ENCODE assay signal across 20 cellular contexts in genomic region chr10:58644311-58644710, GRCh38.
DNase-seq lines count a peak whose midpoint lies in the region; ATAC-seq, FAIRE-seq and TF ChIP-seq lines count a peak whose summit lies in the region.
"Had no signal": no experiment of that assay in that cellular context is flagged by ENCODE, and none has a peak within 500 bp of the region (broad histone marks: within the 10 kb centered on the region; RNA-seq: fewer than 3 reads in every experiment).

No MANE protein-coding gene starts in this region.

- H3K27me3 ChIP-seq in GM23338 (ENCODE audit: insufficient read depth) (no peaks in the 10 kb centered on the region), PC-3 (ENCODE audit: low read length) (peaks cover 10% of the 10 kb centered on the region)
- H3K27me3 ChIP-seq: BLaER1 treated with 17β-estradiol and CSF1 and Interleukin-3, amounts not matched to agents 10 nM and 100 nM had no signal

- no peak for ATAC-seq in A549
- ATAC-seq in GM23338 = no peak
- ATAC-seq in left lobe of liver = no peak
- no peak for ATAC-seq in PC-3
- ATAC-seq: HepG2 had no signal

- no peak for TF ChIP-seq RAD21 in A549 (conservative IDR thresholded peaks at IDR 0.05 in 1 of 2, IDR thresholded peaks at IDR 0.05 in 1 of 2)

- no peaks in the 10 kb centered on the region for H3K36me3 Mint-ChIP-seq in GM23338 (ENCODE audit: low read depth)
- no peaks in the 10 kb centered on the region for H3K36me3 Mint-ChIP-seq in chondrocyte (ENCODE audit: low read depth)
- peaks cover 3% of the 10 kb centered on the region for H3K36me3 Mint-ChIP-seq in osteocyte (ENCODE audit: unreplicated experiment)
- H3K36me3 Mint-ChIP-seq: CD8-positive, alpha-beta memory T cell had no signal

- H3K9ac ChIP-seq in PC-3 (ENCODE audit: low read length) = no peak overlapping the region
- H3K9ac ChIP-seq: BLaER1 treated with 17β-estradiol and CSF1 and Interleukin-3, amounts not matched to agents 10 nM and 100 nM had no signal

- peaks cover 17% of the 10 kb centered on the region for H3K4me1 Mint-ChIP-seq in GM23338
- H3K4me1 Mint-ChIP-seq in chondrocyte (ENCODE audit: low read depth) = peaks cover 76% of the 10 kb centered on the region
- peaks cover 77% of the 10 kb centered on the region for H3K4me1 Mint-ChIP-seq in osteocyte (ENCODE audit: unreplicated experiment)
- H3K4me1 Mint-ChIP-seq: CD8-positive, alpha-beta memory T cell had no signal

- FAIRE-seq in A549 (lab: Jason Lieb, UNC) (no peak), D721Med (lab: Jason Lieb, UNC) (no peak)
- FAIRE-seq: A204.1, HepG2 had no signal

- no peaks in the 10 kb centered on the region for H3K9me3 Mint-ChIP-seq in GM23338
- no peaks in the 10 kb centered on the region for H3K9me3 Mint-ChIP-seq in chondrocyte (ENCODE audit: low read depth)
- no peaks in the 10 kb centered on the region for H3K9me3 Mint-ChIP-seq in osteocyte (ENCODE audit: unreplicated experiment)

- H3K27ac Mint-ChIP-seq in GM23338 (no peak overlapping the region), chondrocyte (ENCODE audit: unreplicated experiment) (peak overlapping the region; percentile 9), osteocyte (ENCODE audit: unreplicated experiment) (peak overlapping the region; percentile 23)
- H3K27ac Mint-ChIP-seq: CD8-positive, alpha-beta memory T cell had no signal

- H3K9me3 ChIP-seq in A549 (no peaks in the 10 kb centered on the region), PC-3 (ENCODE audit: low read length) (no peaks in the 10 kb centered on the region)
- H3K9me3 ChIP-seq: BLaER1 treated with 17β-estradiol and CSF1 and Interleukin-3, amounts not matched to agents 10 nM and 100 nM had no signal

- intact Hi-C loops in PC-3 (cut with micrococcal nuclease) = loop anchor here (5.0 kb wide), 1 partner anchor 347 kb away; no protein-coding TSS in a partner anchor

- no peak for TF ChIP-seq EP300 in A549 (IDR thresholded peaks at IDR 0.05)

- no peak overlapping the region for H3K4me3 Mint-ChIP-seq in GM23338
- no peak overlapping the region for H3K4me3 Mint-ChIP-seq in chondrocyte (ENCODE audit: unreplicated experiment)
- H3K4me3 Mint-ChIP-seq in osteocyte (ENCODE audit: unreplicated experiment) = no peak overlapping the region
- H3K4me3 Mint-ChIP-seq: CD8-positive, alpha-beta memory T cell had no signal

- H2AFZ ChIP-seq in GM23338 (peak overlapping the region; percentile 48), PC-3 (ENCODE audit: low read length) (no peak overlapping the region)

- H4K20me1 ChIP-seq in GM23338 (replicated peaks; ENCODE audit: insufficient read depth) (no peaks in the 10 kb centered on the region), PC-3 (ENCODE audit: low read length) (no peaks in the 10 kb centered on the region)
- H4K20me1 ChIP-seq: BLaER1 treated with 17β-estradiol and CSF1 and Interleukin-3, amounts not matched to agents 10 nM and 100 nM had no signal

- H3K79me2 ChIP-seq in GM23338 (replicated peaks; ENCODE audit: insufficient read depth) = no peaks in the 10 kb centered on the region
- H3K79me2 ChIP-seq in PC-3 (ENCODE audit: low read length) = peaks cover 3% of the 10 kb centered on the region; the same call in 1 of the 2 replicates

- no peak for TF ChIP-seq POLR2A in A549 (IDR thresholded peaks at IDR 0.05; ENCODE audit: low read length)

- BruUV-seq in PC-3 (replicated peaks; lab: Mats Ljungman, UMichigan) = no TSS peak

- H3K36me3 ChIP-seq in GM23338 (ENCODE audit: insufficient read depth) (no peaks in the 10 kb centered on the region), PC-3 (ENCODE audit: low read depth, low read length) (no peaks in the 10 kb centered on the region)
- H3K36me3 ChIP-seq: BLaER1 treated with 17β-estradiol and CSF1 and Interleukin-3, amounts not matched to agents 10 nM and 100 nM had no signal

- no peaks in the 10 kb centered on the region for H3F3A ChIP-seq in GM23338 (replicated peaks; ENCODE audit: low read depth)
- H3F3A ChIP-seq in PC-3 (ENCODE audit: low read length, unreplicated experiment) = no peaks in the 10 kb centered on the region

- no peaks in the 10 kb centered on the region for H3K9me2 ChIP-seq in GM23338 (ENCODE audit: insufficient read depth)
- H3K9me2 ChIP-seq in PC-3 (replicated peaks; ENCODE audit: low read length) = no peaks in the 10 kb centered on the region

- CTCF ChIA-PET in A549 (lab: Yijun Ruan, JAX) = interaction anchor here (1.6 to 5.9 kb wide), 3 partner anchors 11 to 230 kb away, joined by 6 to 50 read pairs (median 40); no protein-coding TSS in a partner anchor
- CTCF ChIA-PET in PC-3 (lab: Charles Lee) = interaction anchor here (1.4 kb wide), 1 partner anchor 12 kb away, joined by 6 read pairs; no protein-coding TSS in a partner anchor

- 85% methylated on average over 8 of the region's 8 CpGs for WGBS in A549 (ENCODE audit: missing lambda C conversion rate)

- H3K4me2 ChIP-seq in A549 (no peak overlapping the region; the same call in 2 of the 3 replicates), GM23338 (no peak overlapping the region), PC-3 (ENCODE audit: low read length) (no peak overlapping the region)

- H3K27me3 Mint-ChIP-seq in GM23338 (ENCODE audit: insufficient read depth, low read depth, poor library complexity) (no peaks in the 10 kb centered on the region), chondrocyte (ENCODE audit: low read depth) (no peaks in the 10 kb centered on the region), osteocyte (ENCODE audit: unreplicated experiment) (no peaks in the 10 kb centered on the region)
- H3K27me3 Mint-ChIP-seq: CD8-positive, alpha-beta memory T cell had no signal

- peaks cover 87% of the 10 kb centered on the region for H3K4me1 ChIP-seq in A549
- peaks cover 5% of the 10 kb centered on the region; the same call in 1 of the 2 replicates for H3K4me1 ChIP-seq in GM23338 (ENCODE audit: insufficient read depth)
- H3K4me1 ChIP-seq in PC-3 (ENCODE audit: insufficient read depth, low read length) = peaks cover 31% of the 10 kb centered on the region

- TF ChIP-seq CTCF in A549 (IDR thresholded peaks at IDR 0.05) (no peak), GM23338 (conservative IDR thresholded peaks at IDR 0.05; ENCODE audit: low read depth in 2 of 2) (no peak), chondrocyte (IDR thresholded peaks at IDR 0.05) (no peak), osteocyte (IDR thresholded peaks at IDR 0.05) (no peak), D721Med (IDR thresholded peaks at IDR 0.05; ENCODE audit: insufficient read depth, missing control alignments) (no peak), PC-3 (conservative IDR thresholded peaks at IDR 0.05; ENCODE audit: low read depth, low read length) (no peak)

- peak overlapping the region; percentile 83 to 90; a peak in 5 of 6 replicates for H3K27ac ChIP-seq in A549
- no peak overlapping the region for H3K27ac ChIP-seq in GM23338 (ENCODE audit: low read depth)
- H3K27ac ChIP-seq in PC-3 (ENCODE audit: low read length) = no peak overlapping the region
- H3K27ac ChIP-seq: BLaER1 treated with 17β-estradiol and CSF1 and Interleukin-3, amounts not matched to agents 10 nM and 100 nM had no signal

- POLR2A ChIA-PET in A549 (lab: Yijun Ruan, JAX) (no interaction called here), PC-3 (lab: Charles Lee; ENCODE audit: unreplicated experiment) (no interaction called here)

- H3K4me3 ChIP-seq in A549 (no peak overlapping the region), GM23338 (no peak overlapping the region), PC-3 (ENCODE audit: low read length) (no peak overlapping the region)
- H3K4me3 ChIP-seq: BLaER1 treated with 17β-estradiol and CSF1 and Interleukin-3, amounts not matched to agents 10 nM and 100 nM had no signal

- no peak for DNase-seq in A549 (ENCODE audit: low read depth in 1 of 2, low spot score in 1 of 2)
- DNase-seq in GM23338 (ENCODE audit: low spot score) = no peak
- DNase-seq in chondrocyte (ENCODE audit: low spot score) = no peak
- DNase-seq in osteocyte (ENCODE audit: extremely low spot score, unreplicated experiment) = no peak
- no peak for DNase-seq in T-helper 1 cell
- no peak for DNase-seq in left lobe of liver (ENCODE audit: low spot score)
- DNase-seq in D721Med (ENCODE audit: insufficient read length, low spot score) = no peak
- no peak for DNase-seq in PC-3
- DNase-seq: CD8-positive, alpha-beta memory T cell; DMS79 treated with DMSO at 0.1 percent for 48 hours; HCEC 1CT; KG1; NCI-H1417; NCI-H187 treated with DMSO at 0.1 percent for 48 hours; NCI-H345; NCI-H524 treated with DMSO at 0.1 percent for 48 hours; SW 1271 had no signal

TF ChIP-seq in A549, 52 proteins besides CTCF, POLR2A, EP300 and RAD21 (continues in another document):
- no peak for TF ChIP-seq HOXB5 (CRISPR knock-in tag; IDR thresholded peaks at IDR 0.05)
- TF ChIP-seq HOXA7 (CRISPR knock-in tag; IDR thresholded peaks at IDR 0.05) = no peak
- no peak for TF ChIP-seq SMC3 (IDR thresholded peaks at IDR 0.05)
- no peak for TF ChIP-seq RFX5 (IDR thresholded peaks at IDR 0.05)
- TF ChIP-seq HES2 (IDR thresholded peaks at IDR 0.05) = no peak

TF ChIP-seq in GM23338, 12 proteins besides CTCF, POLR2A, EP300 and RAD21 (continues in another document):
- no peak for TF ChIP-seq EZH2phosphoT487 (IDR thresholded peaks at IDR 0.05; ENCODE audit: unreplicated experiment)
- TF ChIP-seq CREB1 (CRISPR knock-in tag; IDR thresholded peaks at IDR 0.05; ENCODE audit: low read depth) = no peak

Comparison
In these comparisons a context has a peak if more than half of its experiments do, and no peak if none do; other contexts are left out.
1. H3K27ac ChIP-seq: peak in A549 (2 of 2); none in GM23338 (single experiment) and PC-3 (single experiment).